In the genomic region with DNA sequence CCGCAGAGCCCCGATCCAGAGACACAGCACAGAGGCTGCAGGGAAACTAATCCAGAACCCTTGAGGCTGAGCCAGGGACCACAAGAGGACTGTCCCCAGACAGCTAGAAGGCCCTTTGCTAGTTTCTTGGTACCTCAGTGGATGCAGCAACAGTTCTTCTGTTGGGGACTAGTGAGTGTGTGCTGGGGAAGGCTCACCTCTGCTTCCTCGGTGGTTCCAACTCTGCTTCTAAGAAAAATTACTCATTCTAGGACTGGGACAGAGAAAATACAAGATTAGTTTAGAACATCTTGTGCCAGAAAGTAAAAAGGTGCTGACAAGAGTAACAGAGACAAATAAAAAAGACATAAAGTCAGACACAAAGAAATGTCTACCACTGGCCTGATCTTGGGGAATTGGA, we compare ENCODE assay signal across 31 cellular contexts. TPM values are rescaled to one million over a fixed set of nuclear protein-coding genes. Genes with fewer than 3 reads are reported as not detected.
"Had no signal": no experiment of that assay in that cellular context is flagged by ENCODE, and none has a peak within 500 bp of the region (broad histone marks: within the 10 kb centered on the region; RNA-seq: fewer than 3 reads in every experiment).

No MANE protein-coding gene starts in this region.

- H3K27me3 Mint-ChIP-seq: activated B cell treated with CpG ODN at 0.5 μM for 24 hours; activated CD8-positive, alpha-beta T cell treated with anti-CD3 and anti-CD28 coated beads for 36 hours; activated naive CD4-positive, alpha-beta T cell treated with anti-CD3 and anti-CD28 coated beads, Interleukin-2, amount 50 U/mL, for 24 hours; activated naive CD8-positive, alpha-beta T cell; activated naive CD8-positive, alpha-beta T cell treated with anti-CD3 and anti-CD28 coated beads, Interleukin-2, amount 50 U/mL, for 24 hours; central memory CD8-positive, alpha-beta T cell had no signal

- H3K27ac Mint-ChIP-seq: activated B cell treated with CpG ODN at 0.5 μM for 24 hours; activated CD8-positive, alpha-beta T cell treated with anti-CD3 and anti-CD28 coated beads for 36 hours; activated naive CD4-positive, alpha-beta T cell treated with anti-CD3 and anti-CD28 coated beads, Interleukin-2, amount 10 ng/mL, durations not matched to agents 7 days and 5 days; activated naive CD4-positive, alpha-beta T cell treated with anti-CD3 and anti-CD28 coated beads, Interleukin-2, amount 50 U/mL, for 24 hours; activated naive CD8-positive, alpha-beta T cell; activated naive CD8-positive, alpha-beta T cell treated with anti-CD3 and anti-CD28 coated beads, Interleukin-2, amount 10 ng/mL, durations not matched to agents 7 days and 5 days; activated naive CD8-positive, alpha-beta T cell treated with anti-CD3 and anti-CD28 coated beads, Interleukin-2, amount 50 U/mL, for 24 hours; activated T-cell treated with anti-CD3 and anti-CD28 coated beads, Interleukin-2, amount 50 U/mL, for 72 hours; activated T-helper 1 cell treated with anti-CD3 and anti-CD28 coated beads, Interleukin-12 subunit alpha, Interleukin-12 subunit beta, Interleukin-2, Interleukin-4 antibody, amounts not matched to agents 30 ng/mL and 10 ng/mL and 1 ng/mL, durations not matched to agents 14 hours and 24 hours and 36 hours; activated T-helper 2 cell treated with anti-CD3 and anti-CD28 coated beads, Interferon-gamma antibody, Interleukin-2, Interleukin-4, amounts not matched to agents 10 μg/mL and 5 μg/mL and 100 μg/mL, durations not matched to agents 14 hours and 24 hours and 36 hours; brain; T-helper 1 cell treated with Interleukin-12 subunit alpha and Interleukin-12 subunit beta and Interleukin-4 antibody, amounts not matched to agents 30 μg/mL and 1 μg/mL, for 36 hours; T-helper 2 cell treated with Interferon-gamma antibody and Interleukin-4, amounts not matched to agents 5 μg/mL and 100 μg/mL, for 36 hours had no signal

- H3K36me3 Mint-ChIP-seq: activated naive CD4-positive, alpha-beta T cell treated with anti-CD3 and anti-CD28 coated beads, Interleukin-2, amount 10 ng/mL, durations not matched to agents 7 days and 5 days; activated naive CD4-positive, alpha-beta T cell treated with anti-CD3 and anti-CD28 coated beads, Interleukin-2, amount 50 U/mL, for 24 hours; activated naive CD8-positive, alpha-beta T cell; activated naive CD8-positive, alpha-beta T cell treated with anti-CD3 and anti-CD28 coated beads, Interleukin-2, amount 10 ng/mL, durations not matched to agents 7 days and 5 days; brain had no signal

- ATAC-seq: activated CD8-positive, alpha-beta T cell treated with anti-CD3 and anti-CD28 coated beads for 36 hours; activated naive CD8-positive, alpha-beta T cell treated with anti-CD3 and anti-CD28 coated beads, Interleukin-2, amount 50 U/mL, for 24 hours; activated T-cell treated with anti-CD3 and anti-CD28 coated beads, Interleukin-2, amount 50 U/mL, for 4 hours had no signal

- H3K9me3 Mint-ChIP-seq: activated B cell treated with CpG ODN at 0.5 μM for 24 hours; activated CD8-positive, alpha-beta T cell treated with anti-CD3 and anti-CD28 coated beads for 36 hours; activated naive CD4-positive, alpha-beta T cell treated with anti-CD3 and anti-CD28 coated beads, Interleukin-2, amount 10 ng/mL, durations not matched to agents 7 days and 5 days; activated naive CD4-positive, alpha-beta T cell treated with anti-CD3 and anti-CD28 coated beads, Interleukin-2, amount 50 U/mL, for 24 hours; activated naive CD8-positive, alpha-beta T cell treated with anti-CD3 and anti-CD28 coated beads, Interleukin-2, amount 50 U/mL, for 24 hours; activated T-cell treated with anti-CD3 and anti-CD28 coated beads, Interleukin-2, amount 50 U/mL, for 4 hours; activated T-cell treated with anti-CD3 and anti-CD28 coated beads, Interleukin-2, amount 50 U/mL, for 72 hours; activated T-helper 1 cell treated with anti-CD3 and anti-CD28 coated beads, Interleukin-12 subunit alpha, Interleukin-12 subunit beta, Interleukin-2, Interleukin-4 antibody, amounts not matched to agents 30 ng/mL and 10 ng/mL and 1 ng/mL, durations not matched to agents 14 hours and 24 hours and 36 hours; activated T-helper 2 cell treated with anti-CD3 and anti-CD28 coated beads, Interferon-gamma antibody, Interleukin-2, Interleukin-4, amounts not matched to agents 10 μg/mL and 5 μg/mL and 100 μg/mL, durations not matched to agents 14 hours and 24 hours and 36 hours; central memory CD8-positive, alpha-beta T cell; T-helper 1 cell treated with Interleukin-12 subunit alpha and Interleukin-12 subunit beta and Interleukin-4 antibody, amounts not matched to agents 30 μg/mL and 1 μg/mL, for 36 hours; T-helper 2 cell treated with Interferon-gamma antibody and Interleukin-4, amounts not matched to agents 5 μg/mL and 100 μg/mL, for 36 hours had no signal

- DNase-seq: activated B cell treated with CpG ODN at 0.5 μM for 24 hours; activated CD4-positive, alpha-beta T cell treated with anti-CD3 and anti-CD28 coated beads for 48 hours; activated CD4-positive, alpha-beta T cell treated with anti-CD3 and anti-CD28 coated beads, Interleukin-2, amount 50 U/mL, for 1 hour; activated CD4-positive, alpha-beta T cell treated with anti-CD3 and anti-CD28 coated beads, Interleukin-2, amount 50 U/mL, for 4 hours; activated CD4-positive, CD25-positive, alpha-beta regulatory T cell treated with anti-CD3 and anti-CD28 coated beads, Interleukin-2, amount 50 U/mL, for 72 hours; activated CD8-positive, alpha-beta T cell treated with anti-CD3 and anti-CD28 coated beads for 36 hours; activated effector memory CD4-positive, alpha-beta T cell treated with Interleukin-2 at 50 U/mL for 16 hours; activated gamma-delta T cell; activated naive CD4-positive, alpha-beta T cell treated with anti-CD3 and anti-CD28 coated beads, Interleukin-2, amount 10 ng/mL, durations not matched to agents 7 days and 5 days; activated naive CD4-positive, alpha-beta T cell treated with Interleukin-2 at 50 U/mL for 16 hours; activated naive CD8-positive, alpha-beta T cell treated with anti-CD3 and anti-CD28 coated beads, Interleukin-2, amount 10 ng/mL, durations not matched to agents 7 days and 5 days; activated naive CD8-positive, alpha-beta T cell treated with anti-CD3 and anti-CD28 coated beads, Interleukin-2, amount 50 U/mL, for 24 hours; activated T-cell treated with anti-CD3 and anti-CD28 coated beads for 4 hours; activated T-cell treated with anti-CD3 and anti-CD28 coated beads, Interleukin-2, amount 50 U/mL, for 1 hour; activated T-cell treated with anti-CD3 and anti-CD28 coated beads, Interleukin-2, amount 50 U/mL, for 4 hours; activated T-cell treated with anti-CD3 and anti-CD28 coated beads, Interleukin-2, amount 50 U/mL, for 72 hours; amygdala; anterior cingulate cortex; caudate nucleus; cerebellar nuclear complex; SW 1271; T-helper 9 cell had no signal

- H3K4me1 Mint-ChIP-seq: activated B cell treated with CpG ODN at 0.5 μM for 24 hours; activated naive CD8-positive, alpha-beta T cell treated with anti-CD3 and anti-CD28 coated beads, Interleukin-2, amount 50 U/mL, for 24 hours; brain had no signal

- H3K4me3 Mint-ChIP-seq: activated B cell treated with CpG ODN at 0.5 μM for 24 hours; activated CD8-positive, alpha-beta T cell treated with anti-CD3 and anti-CD28 coated beads for 36 hours; activated naive CD4-positive, alpha-beta T cell treated with anti-CD3 and anti-CD28 coated beads, Interleukin-2, amount 10 ng/mL, durations not matched to agents 7 days and 5 days; activated naive CD4-positive, alpha-beta T cell treated with anti-CD3 and anti-CD28 coated beads, Interleukin-2, amount 50 U/mL, for 24 hours; activated naive CD8-positive, alpha-beta T cell; activated naive CD8-positive, alpha-beta T cell treated with anti-CD3 and anti-CD28 coated beads, Interleukin-2, amount 10 ng/mL, durations not matched to agents 7 days and 5 days; activated naive CD8-positive, alpha-beta T cell treated with anti-CD3 and anti-CD28 coated beads, Interleukin-2, amount 50 U/mL, for 24 hours; activated T-cell treated with anti-CD3 and anti-CD28 coated beads, Interleukin-2, amount 50 U/mL, for 4 hours; activated T-cell treated with anti-CD3 and anti-CD28 coated beads, Interleukin-2, amount 50 U/mL, for 72 hours; activated T-helper 1 cell treated with anti-CD3 and anti-CD28 coated beads, Interleukin-12 subunit alpha, Interleukin-12 subunit beta, Interleukin-2, Interleukin-4 antibody, amounts not matched to agents 30 ng/mL and 10 ng/mL and 1 ng/mL, durations not matched to agents 14 hours and 24 hours and 36 hours; brain; central memory CD8-positive, alpha-beta T cell; T-helper 1 cell treated with Interleukin-12 subunit alpha and Interleukin-12 subunit beta and Interleukin-4 antibody, amounts not matched to agents 30 μg/mL and 1 μg/mL, for 36 hours; T-helper 2 cell treated with Interferon-gamma antibody and Interleukin-4, amounts not matched to agents 5 μg/mL and 100 μg/mL, for 36 hours had no signal

RNA-seq across cellular contexts. Expression of gene FGD3, which starts 50.0 kb away (rescaled TPM):
- total RNA-seq: chondrocyte had no signal
